Comparison of ENCODE assay signal across 16 cellular contexts in genomic region chr5:122877518-122877917, GRCh38. TPM values are rescaled to one million over a fixed set of nuclear protein-coding genes. Genes with fewer than 3 reads are reported as not detected.
A peak's percentile ranks its signal among the peaks of the same experiment; 100 is the strongest.
DNase-seq lines count a peak whose midpoint lies in the region; ATAC-seq, FAIRE-seq and TF ChIP-seq lines count a peak whose summit lies in the region.
"Had no signal": no experiment of that assay in that cellular context is flagged by ENCODE, and none has a peak within 500 bp of the region (broad histone marks: within the 10 kb centered on the region; RNA-seq: fewer than 3 reads in every experiment).

No MANE protein-coding gene starts in this region.

- H3K9me3 ChIP-seq in body of pancreas, result no peaks in the 10 kb centered on the region

- H3K27me3 ChIP-seq in body of pancreas, result no peaks in the 10 kb centered on the region

- peak overlapping the region; percentile 26 for H3K27ac Mint-ChIP-seq in stimulated activated memory B cell treated with anti-CD40 and anti-IgM and Interleukin-4, amounts not matched to agents 10 μg/mL and 1 μg/mL and 100 μg/mL, for 72 hours
- H3K27ac Mint-ChIP-seq: activated CD4-positive, alpha-beta memory T cell treated with anti-CD3 and anti-CD28 coated beads, Interleukin-2, amount 10 ng/mL, durations not matched to agents 7 days and 5 days; activated naive CD4-positive, alpha-beta T cell treated with anti-CD3 and anti-CD28 coated beads, Interleukin-2, amount 50 U/mL, for 24 hours; progenitor cell of endocrine pancreas; stimulated activated naive CD8-positive, alpha-beta T cell treated with anti-CD3 and anti-CD28 coated beads, Interleukin-15, amount 100 ng/mL, for 72 hours had no signal

- H3K4me1 ChIP-seq in body of pancreas, result no peaks in the 10 kb centered on the region

- H3K9me3 Mint-ChIP-seq in stimulated activated memory B cell treated with anti-CD40 and anti-IgM and Interleukin-4, amounts not matched to agents 10 μg/mL and 1 μg/mL and 100 μg/mL, for 72 hours, result peaks cover 4% of the 10 kb centered on the region
- H3K9me3 Mint-ChIP-seq: activated naive CD4-positive, alpha-beta T cell treated with anti-CD3 and anti-CD28 coated beads, Interleukin-2, amount 50 U/mL, for 24 hours; stimulated activated naive CD8-positive, alpha-beta T cell treated with anti-CD3 and anti-CD28 coated beads, Interleukin-15, amount 100 ng/mL, for 72 hours had no signal

- intact Hi-C loops in body of pancreas (cut with DNase I), result no loop called here

- H3K27ac ChIP-seq in body of pancreas, result no peak overlapping the region

- no peak for TF ChIP-seq POLR2A in body of pancreas (IDR thresholded peaks at IDR 0.05)

- H3K36me3 Mint-ChIP-seq in stimulated activated memory B cell treated with anti-CD40 and anti-IgM and Interleukin-4, amounts not matched to agents 10 μg/mL and 1 μg/mL and 100 μg/mL, for 72 hours, result peaks cover 6% of the 10 kb centered on the region
- H3K36me3 Mint-ChIP-seq: activated naive CD4-positive, alpha-beta T cell treated with anti-CD3 and anti-CD28 coated beads, Interleukin-2, amount 50 U/mL, for 24 hours had no signal

- 82 to 88% methylated on average over 2 of the region's 2 CpGs for WGBS in body of pancreas, 2 donors

- ATAC-seq in HG02759 (IDR thresholded peaks at IDR 0.05; ENCODE audit: unreplicated experiment) (peak; percentile 61), HG02970 (IDR thresholded peaks at IDR 0.05; ENCODE audit: low FRiP score, unreplicated experiment) (no peak), body of pancreas (no peak)
- peak; percentile 40 for ATAC-seq in stimulated activated memory B cell treated with anti-CD40 and anti-IgM and Interleukin-4, amounts not matched to agents 10 μg/mL and 1 μg/mL and 100 μg/mL, for 72 hours
- ATAC-seq: stimulated activated naive CD8-positive, alpha-beta T cell treated with anti-CD3 and anti-CD28 coated beads, Interleukin-15, amount 100 ng/mL, for 72 hours had no signal

- in situ Hi-C loops in G401 (cut with HindIII; ENCODE audit: low sequenced_read_pairs), result no loop called here

- DNase-seq in GM19239 (ENCODE audit: insufficient read length, low spot score), result no peak
- peak; percentile 83 for DNase-seq in MV-4-11 (lab: John Stamatoyannopoulos, UW)
- no peak for DNase-seq in G401 (ENCODE audit: low spot score)
- no peak for DNase-seq in body of pancreas
- DNase-seq: activated CD4-positive, alpha-beta memory T cell treated with anti-CD3 and anti-CD28 coated beads, Interleukin-2, amount 10 ng/mL, durations not matched to agents 7 days and 5 days; erythroblast; mesendoderm; NCI-H1417; stimulated activated CD4-positive, alpha-beta T cell treated with anti-CD3 and anti-CD28 coated beads, Interleukin-2, amount 100 ng/mL, for 24 hours; stimulated activated naive CD8-positive, alpha-beta T cell treated with anti-CD3 and anti-CD28 coated beads, Interleukin-15, amount 100 ng/mL, for 72 hours had no signal

- TF ChIP-seq CTCF in body of pancreas (IDR thresholded peaks at IDR 0.05), result no peak

- H3K36me3 ChIP-seq in body of pancreas (replicated peaks in 1 of 2; ENCODE audit: insufficient read depth in 1 of 2, low read depth in 2 of 2), result no peaks in the 10 kb centered on the region

- H3K4me3 ChIP-seq in body of pancreas, result no peak overlapping the region

- H3K27me3 Mint-ChIP-seq in stimulated activated memory B cell treated with anti-CD40 and anti-IgM and Interleukin-4, amounts not matched to agents 10 μg/mL and 1 μg/mL and 100 μg/mL, for 72 hours, result no peaks in the 10 kb centered on the region
- H3K27me3 Mint-ChIP-seq: activated CD4-positive, alpha-beta memory T cell treated with anti-CD3 and anti-CD28 coated beads, Interleukin-2, amount 10 ng/mL, durations not matched to agents 7 days and 5 days; activated naive CD4-positive, alpha-beta T cell treated with anti-CD3 and anti-CD28 coated beads, Interleukin-2, amount 50 U/mL, for 24 hours; progenitor cell of endocrine pancreas had no signal

- H3K4me1 Mint-ChIP-seq in stimulated activated memory B cell treated with anti-CD40 and anti-IgM and Interleukin-4, amounts not matched to agents 10 μg/mL and 1 μg/mL and 100 μg/mL, for 72 hours, result peaks cover 22% of the 10 kb centered on the region
- H3K4me1 Mint-ChIP-seq: activated naive CD4-positive, alpha-beta T cell treated with anti-CD3 and anti-CD28 coated beads, Interleukin-2, amount 50 U/mL, for 24 hours; stimulated activated naive CD8-positive, alpha-beta T cell treated with anti-CD3 and anti-CD28 coated beads, Interleukin-15, amount 100 ng/mL, for 72 hours had no signal

- H3K4me3 Mint-ChIP-seq in stimulated activated memory B cell treated with anti-CD40 and anti-IgM and Interleukin-4, amounts not matched to agents 10 μg/mL and 1 μg/mL and 100 μg/mL, for 72 hours, result no peak overlapping the region
- H3K4me3 Mint-ChIP-seq: activated CD4-positive, alpha-beta memory T cell treated with anti-CD3 and anti-CD28 coated beads, Interleukin-2, amount 10 ng/mL, durations not matched to agents 7 days and 5 days; activated naive CD4-positive, alpha-beta T cell treated with anti-CD3 and anti-CD28 coated beads, Interleukin-2, amount 50 U/mL, for 24 hours; stimulated activated naive CD8-positive, alpha-beta T cell treated with anti-CD3 and anti-CD28 coated beads, Interleukin-15, amount 100 ng/mL, for 72 hours had no signal

- peak; percentile 18 for FAIRE-seq in GM19239 (lab: Jason Lieb, UNC)
- FAIRE-seq: H1 had no signal

RNA-seq across cellular contexts. Expression of gene SNX24, which starts 32.1 kb away (rescaled TPM):
- 6.2 and 20.9 TPM in 2 replicates for total RNA-seq in G401 (2014; rRNA removed; shearing (Covaris generic))
- total RNA-seq in body of pancreas, result 10 to 100 TPM in 1 of 2 donors, 1 to 10 TPM in 1; 6.7 to 19.1 TPM

Comparison
In these comparisons a context has a peak if more than half of its experiments do, and no peak if none do; other contexts are left out.
1. ATAC-seq: peak in HG02759 (single experiment) and stimulated activated memory B cell treated with anti-CD40 and anti-IgM and Interleukin-4, amounts not matched to agents 10 μg/mL and 1 μg/mL and 100 μg/mL, for 72 hours (single experiment); none in HG02970 (single experiment) and body of pancreas (single experiment).